ENCODE assay signal across 29 cellular contexts in the genomic region with DNA sequence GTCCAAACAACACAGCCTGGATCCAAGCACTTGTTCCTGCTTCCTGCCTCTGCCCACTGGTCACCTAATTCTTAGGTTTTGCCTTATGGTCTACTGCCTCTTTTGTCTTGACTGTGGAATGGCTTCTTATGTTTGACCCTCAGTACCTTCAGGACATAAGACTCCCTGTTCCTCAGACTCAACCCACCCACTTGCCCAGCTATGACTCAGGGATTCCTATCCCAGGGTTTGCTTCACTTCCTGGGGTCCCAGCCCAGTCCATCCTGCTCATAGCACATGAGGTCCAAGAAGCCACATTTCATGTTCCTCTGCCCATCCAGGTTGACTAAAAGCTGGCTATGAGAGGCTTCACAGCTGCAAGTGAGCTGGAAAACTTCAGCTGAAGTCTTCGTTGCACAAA.
DNase-seq lines count a peak whose midpoint lies in the region; ATAC-seq, FAIRE-seq and TF ChIP-seq lines count a peak whose summit lies in the region.
"Had no signal": no experiment of that assay in that cellular context is flagged by ENCODE, and none has a peak within 500 bp of the region (broad histone marks: within the 10 kb centered on the region; RNA-seq: fewer than 3 reads in every experiment).

No MANE protein-coding gene starts in this region.

- FAIRE-seq in bronchial epithelial cell (lab: Jason Lieb, UNC) = no peak
- FAIRE-seq: A204.1, D721Med, G401.6, GM12878, HTR-8/SVneo, RCC 7860 had no signal

- H3K9me3 ChIP-seq in MG63 = no peaks in the 10 kb centered on the region

- DNase-seq in EL (peak; percentile 8), MG63 (peak; percentile 16), bronchial epithelial cell (ENCODE audit: low read depth) (peak; percentile 38), fibroblast of the aortic adventitia (ENCODE audit: low read depth) (peak; percentile 45), activated gamma-delta T cell (lab: John Stamatoyannopoulos, UW) (no peak), ureter (ENCODE audit: low spot score) (no peak)
- DNase-seq: AML-193; CD4-positive, alpha-beta T cell; H7; KG1; NCI-H1048; NCI-H1417; NCI-H1694 treated with DMSO at 0.1 percent for 48 hours; NCI-H2081; NCI-H2171; NCI-H345; NCI-H524; NCI-H774; SIG-M5 had no signal

- TF ChIP-seq CTCF in bronchial epithelial cell (IDR thresholded peaks at IDR 0.05; ENCODE audit: insufficient read depth, low read length, severe bottlenecking) (no peak), fibroblast of the aortic adventitia (IDR thresholded peaks at IDR 0.05; ENCODE audit: insufficient read depth, low read length) (no peak)

- ATAC-seq in HG02885 (IDR thresholded peaks at IDR 0.05; ENCODE audit: poor library complexity, unreplicated experiment) = no peak
- no peak for ATAC-seq in GM19397 (IDR thresholded peaks at IDR 0.05; ENCODE audit: unreplicated experiment)
- ATAC-seq: GM12878 had no signal

- H3K36me3 ChIP-seq in MG63 (no peaks in the 10 kb centered on the region), bronchial epithelial cell (ENCODE audit: control insufficient read depth, insufficient read depth, low read length) (no peaks in the 10 kb centered on the region)
- H3K36me3 ChIP-seq: BLaER1 treated with 17β-estradiol and CSF1 and Interleukin-3, amounts not matched to agents 10 nM and 100 nM had no signal

- no peaks in the 10 kb centered on the region for H3K27me3 ChIP-seq in MG63
- H3K27me3 ChIP-seq in bronchial epithelial cell (ENCODE audit: control insufficient read depth, insufficient read depth, low read length) = peaks cover 2% of the 10 kb centered on the region
- H3K27me3 ChIP-seq: BLaER1 treated with 17β-estradiol and CSF1 and Interleukin-3, amounts not matched to agents 10 nM and 100 nM had no signal

- H3K4me3 ChIP-seq in MG63 = no peak overlapping the region
- no peak overlapping the region for H3K4me3 ChIP-seq in bronchial epithelial cell (ENCODE audit: low read depth, low read length)
- H3K4me3 ChIP-seq in fibroblast of the aortic adventitia (ENCODE audit: low read depth, low read length) = no peak overlapping the region
- H3K4me3 ChIP-seq: BLaER1 treated with 17β-estradiol and CSF1 and Interleukin-3, amounts not matched to agents 10 nM and 100 nM; GM12878; SK-N-MC had no signal

Comparison
In these comparisons a context has a peak if more than half of its experiments do, and no peak if none do; other contexts are left out.
1. DNase-seq: peak in EL (single experiment), MG63 (single experiment), bronchial epithelial cell (single experiment) and fibroblast of the aortic adventitia (single experiment); none in activated gamma-delta T cell (single experiment) and ureter (single experiment).